ENCODE assay signal across 8 cellular contexts in genomic region chr13:99386911-99387788, GRCh38.
DNase-seq lines count a peak whose midpoint lies in the region; ATAC-seq and TF ChIP-seq lines count a peak whose summit lies in the region.

No MANE protein-coding gene starts in this region.

- POLR2A ChIA-PET in activated CD4-positive, alpha-beta T cell treated with anti-CD3 and anti-CD28 coated beads for 36 hours (lab: Charles Lee) = interaction anchor here (0.7 to 1.1 kb wide), 2 partner anchors 48 to 50 kb away, joined by 3 read pairs; no protein-coding TSS in a partner anchor

- peak overlapping the region; percentile 76 for H3K27ac Mint-ChIP-seq in activated CD4-positive, alpha-beta T cell treated with anti-CD3 and anti-CD28 coated beads for 36 hours
- peak overlapping the region; percentile 0 to 2 for H3K27ac Mint-ChIP-seq in stimulated activated naive CD8-positive, alpha-beta T cell treated with anti-CD3 and anti-CD28 coated beads, Interleukin-15, amount 100 ng/mL, for 72 hours

- H3K9me3 Mint-ChIP-seq in activated CD4-positive, alpha-beta T cell treated with anti-CD3 and anti-CD28 coated beads for 36 hours (ENCODE audit: low read depth) = no peaks in the 10 kb centered on the region
- no peaks in the 10 kb centered on the region for H3K9me3 Mint-ChIP-seq in stimulated activated naive CD8-positive, alpha-beta T cell treated with anti-CD3 and anti-CD28 coated beads, Interleukin-15, amount 100 ng/mL, for 72 hours

- H3K27ac ChIP-seq in coronary artery = no peak overlapping the region

- CTCF ChIA-PET in activated CD4-positive, alpha-beta T cell treated with anti-CD3 and anti-CD28 coated beads for 36 hours (lab: Charles Lee) = interaction anchor here (0.5 to 7.4 kb wide), 55 partner anchors 10 to 1428 kb away, joined by 3 to 131 read pairs (median 5); partner anchors contain the start of gene TM9SF2

- TF ChIP-seq CTCF in coronary artery (IDR thresholded peaks at IDR 0.05) = no peak

- ATAC-seq in GM19455 (IDR thresholded peaks at IDR 0.05; ENCODE audit: unreplicated experiment) (peak; percentile 59), GM18907 (IDR thresholded peaks at IDR 0.05; ENCODE audit: unreplicated experiment) (no peak)
- ATAC-seq in activated CD4-positive, alpha-beta T cell treated with anti-CD3 and anti-CD28 coated beads for 36 hours = peak; percentile 62
- ATAC-seq in stimulated activated naive CD8-positive, alpha-beta T cell treated with anti-CD3 and anti-CD28 coated beads, Interleukin-15, amount 100 ng/mL, for 72 hours = peak; percentile 45

- no peak overlapping the region for H3K4me3 Mint-ChIP-seq in activated CD4-positive, alpha-beta T cell treated with anti-CD3 and anti-CD28 coated beads for 36 hours
- H3K4me3 Mint-ChIP-seq in stimulated activated naive CD8-positive, alpha-beta T cell treated with anti-CD3 and anti-CD28 coated beads, Interleukin-15, amount 100 ng/mL, for 72 hours = peak overlapping the region; percentile 6 to 46

- H3K27me3 Mint-ChIP-seq in activated CD4-positive, alpha-beta T cell treated with anti-CD3 and anti-CD28 coated beads for 36 hours = no peaks in the 10 kb centered on the region
- no peaks in the 10 kb centered on the region for H3K27me3 Mint-ChIP-seq in stimulated activated naive CD8-positive, alpha-beta T cell treated with anti-CD3 and anti-CD28 coated beads, Interleukin-15, amount 100 ng/mL, for 72 hours

- H3K4me1 Mint-ChIP-seq in activated CD4-positive, alpha-beta T cell treated with anti-CD3 and anti-CD28 coated beads for 36 hours = peaks cover 63% of the 10 kb centered on the region
- peaks cover 81% of the 10 kb centered on the region for H3K4me1 Mint-ChIP-seq in stimulated activated naive CD8-positive, alpha-beta T cell treated with anti-CD3 and anti-CD28 coated beads, Interleukin-15, amount 100 ng/mL, for 72 hours

- intact Hi-C loops in activated CD4-positive, alpha-beta T cell treated with anti-CD3 and anti-CD28 coated beads for 36 hours (cut with DNase I, micrococcal nuclease) = loop anchor here (1.0 to 2.0 kb wide), 4 partner anchors 28 to 118 kb away; no protein-coding TSS in a partner anchor

- peak; percentile 52 for DNase-seq in AG20443 (ENCODE audit: low spot score)
- peak; percentile 22 to 71 for DNase-seq in Kasumi-1 (lab: John Stamatoyannopoulos, UW)
- DNase-seq in activated CD4-positive, alpha-beta T cell treated with anti-CD3 and anti-CD28 coated beads for 36 hours = peak; percentile 94
- DNase-seq in coronary artery (ENCODE audit: low spot score) = peak; percentile 62
- peak; percentile 75 for DNase-seq in myocyte (ENCODE audit: low read depth)
- DNase-seq in stimulated activated naive CD8-positive, alpha-beta T cell treated with anti-CD3 and anti-CD28 coated beads, Interleukin-15, amount 100 ng/mL, for 72 hours = peak; percentile 81 to 84

- no peak overlapping the region for H3K4me3 ChIP-seq in coronary artery

- H3K36me3 Mint-ChIP-seq in activated CD4-positive, alpha-beta T cell treated with anti-CD3 and anti-CD28 coated beads for 36 hours (ENCODE audit: low read depth) = peaks cover 25% of the 10 kb centered on the region
